In genomic region chr3:70757658-70758057, GRCh38 we compare ENCODE assay signal across 26 cellular contexts.
"Had no signal": no experiment of that assay in that cellular context is flagged by ENCODE, and none has a peak within 500 bp of the region (broad histone marks: within the 10 kb centered on the region; RNA-seq: fewer than 3 reads in every experiment).

No MANE protein-coding gene starts in this region.

- H3K4me3 Mint-ChIP-seq: effector memory CD8-positive, alpha-beta T cell; endodermal cell; immature natural killer cell; mesothelial cell of epicardium had no signal

- H3K4me1 ChIP-seq: esophagus squamous epithelium, gastroesophageal sphincter, heart left ventricle, lower lobe of right lung had no signal

- ATAC-seq: effector memory CD8-positive, alpha-beta T cell; esophagus mucosa; gastroesophageal sphincter; heart left ventricle; left colon; left lobe of liver; left ventricle myocardium superior; lower lobe of right lung; mucosa of descending colon had no signal

- H3K9me3 Mint-ChIP-seq: effector memory CD8-positive, alpha-beta T cell; endodermal cell; immature natural killer cell; mesothelial cell of epicardium had no signal

- H3K4me3 ChIP-seq: coronary artery, dorsolateral prefrontal cortex, esophagus squamous epithelium, gastroesophageal sphincter, heart left ventricle, hepatocyte, lower lobe of right lung, mucosa of descending colon had no signal

- DNase-seq: dermis blood vessel endothelial cell; dorsolateral prefrontal cortex; effector CD4-positive, alpha-beta T cell; effector memory CD8-positive, alpha-beta T cell; endodermal cell; erythroblast; esophagus squamous epithelium; foreskin fibroblast; heart left ventricle; hypothalamus; immature natural killer cell; islet precursor cell; kidney; kidney glomerular epithelial cell; left colon; left ventricle myocardium superior; lower lobe of right lung; mesenchymal stem cell; mucosa of descending colon had no signal

- H3K4me1 Mint-ChIP-seq: immature natural killer cell, mesothelial cell of epicardium had no signal

- H3K27me3 ChIP-seq: esophagus squamous epithelium, gastroesophageal sphincter, heart left ventricle, hepatocyte had no signal

- H3K36me3 ChIP-seq: esophagus squamous epithelium, gastroesophageal sphincter, heart left ventricle, lower lobe of right lung had no signal

- H3K9me3 ChIP-seq: esophagus squamous epithelium, gastroesophageal sphincter, heart left ventricle, lower lobe of right lung, mucosa of descending colon had no signal

- H3K27ac Mint-ChIP-seq: effector memory CD8-positive, alpha-beta T cell; endodermal cell; immature natural killer cell; mesothelial cell of epicardium had no signal

- H3K27ac ChIP-seq: coronary artery, dorsolateral prefrontal cortex, epithelial cell of prostate, esophagus squamous epithelium, gastroesophageal sphincter, heart left ventricle, hepatocyte, lower lobe of right lung had no signal

- H3K36me3 Mint-ChIP-seq: immature natural killer cell, mesothelial cell of epicardium had no signal
